Comparison of ENCODE assay signal across 22 cellular contexts in genomic region chr20:58094160-58094559, GRCh38.
DNase-seq lines count a peak whose midpoint lies in the region; ATAC-seq, FAIRE-seq and TF ChIP-seq lines count a peak whose summit lies in the region.
"Had no signal": no experiment of that assay in that cellular context is flagged by ENCODE, and none has a peak within 500 bp of the region (broad histone marks: within the 10 kb centered on the region; RNA-seq: fewer than 3 reads in every experiment).

No MANE protein-coding gene starts in this region.

- TF ChIP-seq POLR2A in HepG2 (IDR thresholded peaks at IDR 0.05; ENCODE audit: insufficient read depth in 1 of 2, low read depth in 2 of 2, low read length in 2 of 2): no peak

- no peak for TF ChIP-seq EP300 in SK-N-SH (IDR thresholded peaks at IDR 0.05; ENCODE audit: borderline replicate concordance in 1 of 2, low read depth in 1 of 2, low read length in 1 of 2)
- TF ChIP-seq EP300 in HepG2 (IDR thresholded peaks at IDR 0.05; ENCODE audit: low read depth in 2 of 2, low read length in 2 of 2): no peak
- TF ChIP-seq EP300 in HepG2 (CRISPR knock-in tag; IDR thresholded peaks at IDR 0.05; ENCODE audit: borderline replicate concordance): no peak

- H3K79me2 ChIP-seq in SK-N-SH (ENCODE audit: insufficient read depth) (no peaks in the 10 kb centered on the region), HepG2 (ENCODE audit: insufficient read depth, low read length) (no peaks in the 10 kb centered on the region)

- H3K4me3 ChIP-seq in RWPE2 (ENCODE audit: severe bottlenecking) (no peak overlapping the region), SK-N-SH (ENCODE audit: low read depth in 2 of 2, low read length in 1 of 2) (no peak overlapping the region), HepG2 (replicated peaks in 1 of 3; ENCODE audit: insufficient read depth in 1 of 3, low read depth in 2 of 3, low read length in 3 of 3) (no peak overlapping the region)
- H3K4me3 ChIP-seq: A549, BLaER1, GM23248 had no signal

- H3K36me3 ChIP-seq in RWPE2 (ENCODE audit: low read depth): no peaks in the 10 kb centered on the region
- no peaks in the 10 kb centered on the region for H3K36me3 ChIP-seq in SK-N-SH (replicated peaks in 1 of 2; ENCODE audit: control insufficient read depth in 1 of 2, insufficient read depth in 2 of 2, low read length in 1 of 2)
- H3K36me3 ChIP-seq in HepG2 (replicated peaks in 1 of 2; ENCODE audit: control insufficient read depth in 1 of 2, insufficient read depth in 2 of 2, low read length in 2 of 2): no peaks in the 10 kb centered on the region
- H3K36me3 ChIP-seq: BLaER1 had no signal

- H3K27ac ChIP-seq in RWPE2 (ENCODE audit: poor library complexity, severe bottlenecking): no peak overlapping the region
- H3K27ac ChIP-seq in SK-N-SH (ENCODE audit: low read depth in 2 of 2, low read length in 1 of 2): no peak overlapping the region
- H3K27ac ChIP-seq in HepG2 (ENCODE audit: extremely low read length, insufficient read depth, low read length): no peak overlapping the region
- H3K27ac ChIP-seq: 22Rv1, BLaER1, GM23248, HL-60 had no signal

- H3K9ac ChIP-seq in SK-N-SH (no peak overlapping the region), HepG2 (ENCODE audit: insufficient read depth, low read depth, low read length) (no peak overlapping the region)
- H3K9ac ChIP-seq: BLaER1, GM23248 had no signal

- no peak overlapping the region for H3K27ac Mint-ChIP-seq in osteocyte (ENCODE audit: unreplicated experiment)
- H3K27ac Mint-ChIP-seq: CD4-positive, alpha-beta memory T cell; HFFc6 had no signal

- no peaks in the 10 kb centered on the region for H3K4me1 Mint-ChIP-seq in osteocyte (ENCODE audit: unreplicated experiment)
- H3K4me1 Mint-ChIP-seq: CD14-positive monocyte; CD4-positive, alpha-beta memory T cell had no signal

- TF ChIP-seq RAD21 in SK-N-SH (IDR thresholded peaks at IDR 0.05; ENCODE audit: low read length) (no peak), HepG2 (CRISPR knock-in tag; IDR thresholded peaks at IDR 0.05) (no peak)

- H3K9me3 ChIP-seq in RWPE2 (ENCODE audit: severe bottlenecking): no peaks in the 10 kb centered on the region
- no peaks in the 10 kb centered on the region for H3K9me3 ChIP-seq in SK-N-SH
- H3K9me3 ChIP-seq in HepG2 (ENCODE audit: low read length): no peaks in the 10 kb centered on the region
- H3K9me3 ChIP-seq: A549, BLaER1 had no signal

- POLR2A ChIA-PET in SK-N-SH (lab: Yijun Ruan, JAX): no interaction called here
- POLR2A ChIA-PET in HepG2 (lab: Yijun Ruan, JAX): no interaction called here

- FAIRE-seq in HepG2 (lab: Jason Lieb, UNC): no peak
- FAIRE-seq: A549, GM12892, GM18507 had no signal

- H3K9me3 Mint-ChIP-seq in osteocyte (ENCODE audit: unreplicated experiment): no peaks in the 10 kb centered on the region
- H3K9me3 Mint-ChIP-seq: CD14-positive monocyte, HFFc6 had no signal

- CTCF ChIA-PET in SK-N-SH (lab: Yijun Ruan, JAX) (interaction anchor here (0.6 to 2.1 kb wide), 4 partner anchors 36 to 620 kb away, joined by 3 to 5 read pairs (median 4); no protein-coding TSS in a partner anchor), HepG2 (lab: Yijun Ruan, JAX; ENCODE audit: low intra/inter-chr PET ratio, low total read pairs) (no interaction called here)

- no peak for ATAC-seq in RWPE2 (ENCODE audit: low read depth)
- ATAC-seq in HepG2: no peak
- ATAC-seq: A549, HCT116 had no signal

- no peaks in the 10 kb centered on the region for H4K20me1 ChIP-seq in SK-N-SH (ENCODE audit: insufficient read depth)
- no peaks in the 10 kb centered on the region for H4K20me1 ChIP-seq in HepG2 (ENCODE audit: insufficient read depth, low read length)
- H4K20me1 ChIP-seq: BLaER1 had no signal

- no peak overlapping the region for H3K4me2 ChIP-seq in SK-N-SH
- no peak overlapping the region for H3K4me2 ChIP-seq in HepG2 (ENCODE audit: low read depth, low read length)
- H3K4me2 ChIP-seq: A549, BLaER1 had no signal

- no TSS peak for BruUV-seq in HepG2 (replicated peaks; lab: Mats Ljungman, UMichigan)

- 52% methylated on average over 3 of the region's 9 CpGs for WGBS in SK-N-SH (ENCODE audit: low lambda C conversion rate)
- WGBS in HepG2 (ENCODE audit: low lambda C conversion rate): 10% methylated on average over 9 of the region's 9 CpGs

- TF ChIP-seq CTCF in RWPE2 (IDR thresholded peaks at IDR 0.05; ENCODE audit: poor library complexity, severe bottlenecking) (no peak), osteocyte (IDR thresholded peaks at IDR 0.05) (no peak), SK-N-SH (IDR thresholded peaks at IDR 0.05) (no peak), HepG2 (CRISPR knock-in tag; IDR thresholded peaks at IDR 0.05) (no peak)

- H3K4me3 Mint-ChIP-seq in osteocyte (ENCODE audit: unreplicated experiment): no peak overlapping the region
- H3K4me3 Mint-ChIP-seq: CD14-positive monocyte; CD4-positive, alpha-beta memory T cell; HFFc6 had no signal

- no peaks in the 10 kb centered on the region for H3F3A ChIP-seq in SK-N-SH (replicated peaks; ENCODE audit: insufficient read depth)

- H2AFZ ChIP-seq in SK-N-SH (ENCODE audit: low read depth) (no peak overlapping the region), HepG2 (ENCODE audit: low read length) (no peak overlapping the region)
- H2AFZ ChIP-seq: GM23248 had no signal

- H3K27me3 ChIP-seq in RWPE2 (ENCODE audit: insufficient read depth, poor library complexity, severe bottlenecking): no peaks in the 10 kb centered on the region
- H3K27me3 ChIP-seq in SK-N-SH (ENCODE audit: insufficient read depth): no peaks in the 10 kb centered on the region
- peaks cover 2 to 58% of the 10 kb centered on the region in 2 experiments; a peak in 2 of 5 replicates for H3K27me3 ChIP-seq in HepG2 (ENCODE audit: control insufficient read depth in 1 of 2, insufficient read depth in 2 of 2, low read length in 2 of 2)
- H3K27me3 ChIP-seq: BLaER1 had no signal

- no peaks in the 10 kb centered on the region for H3K4me1 ChIP-seq in RWPE2 (ENCODE audit: insufficient read depth, poor library complexity, severe bottlenecking)
- no peaks in the 10 kb centered on the region; a peak in 1 of 4 replicates for H3K4me1 ChIP-seq in SK-N-SH (ENCODE audit: control insufficient read depth in 1 of 2, insufficient read depth in 2 of 2, low read depth in 1 of 2, low read length in 1 of 2)
- H3K4me1 ChIP-seq in HepG2 (ENCODE audit: insufficient read depth, low read length): no peaks in the 10 kb centered on the region
- H3K4me1 ChIP-seq: A549, BLaER1 had no signal

- DNase-seq in activated CD8-positive, alpha-beta memory T cell treated with anti-CD3 and anti-CD28 coated beads for 24 hours: peak; percentile 30
- no peak for DNase-seq in activated CD8-positive, alpha-beta memory T cell treated with anti-CD3 and anti-CD28 coated beads, Interleukin-2, amount 50 U/mL, for 4 hours
- peak; percentile 77 for DNase-seq in RWPE2 (ENCODE audit: low spot score)
- peak; percentile 54 for DNase-seq in osteocyte (ENCODE audit: extremely low spot score, unreplicated experiment)
- DNase-seq in NCI-H146 (lab: John Stamatoyannopoulos, UW): no peak
- no peak for DNase-seq in SK-N-SH
- DNase-seq in HepG2 (ENCODE audit: low spot score): no peak
- DNase-seq: CD4-positive, alpha-beta memory T cell; DMS153; DMS79; GDM1; GM23248; HFFc6; IMR-90 had no signal

- H3K36me3 Mint-ChIP-seq in osteocyte (ENCODE audit: unreplicated experiment): no peaks in the 10 kb centered on the region
- H3K36me3 Mint-ChIP-seq: CD14-positive monocyte; CD4-positive, alpha-beta memory T cell had no signal

- intact Hi-C loops in HepG2 (cut with micrococcal nuclease; ENCODE audit: unreplicated experiment): no loop called here

- in situ Hi-C loops in HepG2 (cut with HindIII; ENCODE audit: extremely low pct_ligation_motif_present, low pct_unique_long_range_greater_than_20kb): no loop called here

- H3K27me3 Mint-ChIP-seq in osteocyte (ENCODE audit: unreplicated experiment): peaks cover 43% of the 10 kb centered on the region

- H3K9me2 ChIP-seq in SK-N-SH: no peaks in the 10 kb centered on the region

TF ChIP-seq in SK-N-SH, 30 proteins besides CTCF, POLR2A, EP300 and RAD21:
- no peak for TF ChIP-seq RCOR1 (IDR thresholded peaks at IDR 0.05; ENCODE audit: low read length)
- TF ChIP-seq EZH2phosphoT487 (IDR thresholded peaks at IDR 0.05; ENCODE audit: borderline replicate concordance, low read depth): no peak
- TF ChIP-seq JUND (IDR thresholded peaks at IDR 0.05): no peak

TF ChIP-seq in HepG2, 621 proteins besides CTCF, POLR2A, EP300 and RAD21 (continues in another document):
- no peak for TF ChIP-seq ZSCAN21 (CRISPR knock-in tag; IDR thresholded peaks at IDR 0.05; ENCODE audit: borderline replicate concordance)
- TF ChIP-seq MATR3 (CRISPR knock-in tag; IDR thresholded peaks at IDR 0.05): no peak
- TF ChIP-seq ZNF670 (CRISPR knock-in tag; IDR thresholded peaks at IDR 0.05; ENCODE audit: borderline replicate concordance): no peak
- TF ChIP-seq IKZF1 (IDR thresholded peaks at IDR 0.05): no peak
- no peak for TF ChIP-seq TBP (CRISPR knock-in tag; IDR thresholded peaks at IDR 0.05)
- no peak for TF ChIP-seq ZNF547 (CRISPR knock-in tag; IDR thresholded peaks at IDR 0.05)
- no peak for TF ChIP-seq EHMT2 (IDR thresholded peaks at IDR 0.05; ENCODE audit: borderline replicate concordance, low read depth, low read length)
- TF ChIP-seq, protein P1, sequence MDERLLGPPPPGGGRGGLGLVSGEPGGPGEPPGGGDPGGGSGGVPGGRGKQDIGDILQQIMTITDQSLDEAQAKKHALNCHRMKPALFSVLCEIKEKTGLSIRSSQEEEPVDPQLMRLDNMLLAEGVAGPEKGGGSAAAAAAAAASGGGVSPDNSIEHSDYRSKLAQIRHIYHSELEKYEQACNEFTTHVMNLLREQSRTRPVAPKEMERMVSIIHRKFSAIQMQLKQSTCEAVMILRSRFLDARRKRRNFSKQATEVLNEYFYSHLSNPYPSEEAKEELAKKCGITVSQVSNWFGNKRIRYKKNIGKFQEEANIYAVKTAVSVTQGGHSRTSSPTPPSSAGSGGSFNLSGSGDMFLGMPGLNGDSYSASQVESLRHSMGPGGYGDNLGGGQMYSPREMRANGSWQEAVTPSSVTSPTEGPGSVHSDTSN (CRISPR knock-in tag; IDR thresholded peaks at IDR 0.05): no peak
- no peak for TF ChIP-seq BHLHE40 (IDR thresholded peaks at IDR 0.05; ENCODE audit: low read length)
- no peak for TF ChIP-seq ZSCAN29 (CRISPR knock-in tag; conservative IDR thresholded peaks at IDR 0.05)
- no peak for TF ChIP-seq NR3C1 (CRISPR knock-in tag; IDR thresholded peaks at IDR 0.05)
- no peak for TF ChIP-seq KDM2A (CRISPR knock-in tag; IDR thresholded peaks at IDR 0.05; ENCODE audit: borderline replicate concordance, low read depth)
- TF ChIP-seq ZNF644 (CRISPR knock-in tag; IDR thresholded peaks at IDR 0.05; ENCODE audit: low read depth): no peak
- no peak for TF ChIP-seq SIN3A (IDR thresholded peaks at IDR 0.05; ENCODE audit: borderline replicate concordance, low read depth, low read length)
- TF ChIP-seq REL (CRISPR knock-in tag; conservative IDR thresholded peaks at IDR 0.05): no peak
- no peak for TF ChIP-seq CEBPG (CRISPR knock-in tag; IDR thresholded peaks at IDR 0.05)

Comparison
In these comparisons a context has a peak if more than half of its experiments do, and no peak if none do; other contexts are left out.
1. DNase-seq: peak in activated CD8-positive, alpha-beta memory T cell treated with anti-CD3 and anti-CD28 coated beads for 24 hours (single experiment), RWPE2 (single experiment) and osteocyte (single experiment); none in activated CD8-positive, alpha-beta memory T cell treated with anti-CD3 and anti-CD28 coated beads, Interleukin-2, amount 50 U/mL, for 4 hours (single experiment), NCI-H146 (single experiment), SK-N-SH (single experiment) and HepG2 (single experiment).